In genomic region chrX:150475466-150475865, GRCh38 we compare ENCODE assay signal across 22 cellular contexts.
"Had no signal": no experiment of that assay in that cellular context is flagged by ENCODE, and none has a peak within 500 bp of the region (broad histone marks: within the 10 kb centered on the region; RNA-seq: fewer than 3 reads in every experiment).

No MANE protein-coding gene starts in this region.

- H3K4me1 ChIP-seq: ascending aorta had no signal

- DNase-seq: activated CD4-positive, alpha-beta T cell treated with anti-CD3 and anti-CD28 coated beads, Interleukin-2, amount 10 ng/mL, durations not matched to agents 7 days and 5 days; activated CD8-positive, alpha-beta T cell treated with anti-CD3 and anti-CD28 coated beads, Interleukin-2, amount 10 ng/mL, durations not matched to agents 7 days and 5 days; activated naive CD4-positive, alpha-beta T cell treated with anti-CD3 and anti-CD28 coated beads, Interleukin-2, amount 10 ng/mL, durations not matched to agents 7 days and 5 days; activated naive CD8-positive, alpha-beta T cell treated with anti-CD3 and anti-CD28 coated beads, Interleukin-2, amount 50 U/mL, for 24 hours; activated T-cell treated with anti-CD3 and anti-CD28 coated beads, Interleukin-2, amount 50 U/mL, for 24 hours; cerebellar nuclear complex; effector CD8-positive, alpha-beta T cell; esophagus squamous epithelium; heart right ventricle; immature natural killer cell; kidney glomerular epithelial cell; left ventricle myocardium superior; mesenchymal stem cell; mucosa of descending colon; naive B cell; right cardiac atrium; stimulated activated CD4-positive, alpha-beta T cell treated with anti-CD3 and anti-CD28 coated beads, Interleukin-4, amount 100 ng/mL, for 1 hour; stomach; T-cell; testis had no signal

- H3K4me2 ChIP-seq: smooth muscle cell had no signal

- H3K27ac ChIP-seq: ascending aorta, esophagus squamous epithelium, heart right ventricle, stomach, testis had no signal

- H3K4me3 ChIP-seq: ascending aorta, esophagus squamous epithelium, heart right ventricle, mucosa of descending colon, smooth muscle cell, stomach, testis had no signal

- H3K36me3 ChIP-seq: ascending aorta, esophagus squamous epithelium, heart right ventricle, stomach had no signal

- H3K27me3 ChIP-seq: ascending aorta, esophagus squamous epithelium, stomach, testis had no signal

- ATAC-seq: activated CD8-positive, alpha-beta T cell treated with anti-CD3 and anti-CD28 coated beads, Interleukin-2, amount 10 ng/mL, durations not matched to agents 7 days and 5 days; activated naive CD8-positive, alpha-beta T cell treated with anti-CD3 and anti-CD28 coated beads, Interleukin-2, amount 50 U/mL, for 24 hours; heart right ventricle; left ventricle myocardium superior; mucosa of descending colon; right cardiac atrium; T-cell had no signal

- H3K9me3 ChIP-seq: ascending aorta, esophagus squamous epithelium, heart right ventricle, mucosa of descending colon, stomach, testis had no signal
